In the genomic region with DNA sequence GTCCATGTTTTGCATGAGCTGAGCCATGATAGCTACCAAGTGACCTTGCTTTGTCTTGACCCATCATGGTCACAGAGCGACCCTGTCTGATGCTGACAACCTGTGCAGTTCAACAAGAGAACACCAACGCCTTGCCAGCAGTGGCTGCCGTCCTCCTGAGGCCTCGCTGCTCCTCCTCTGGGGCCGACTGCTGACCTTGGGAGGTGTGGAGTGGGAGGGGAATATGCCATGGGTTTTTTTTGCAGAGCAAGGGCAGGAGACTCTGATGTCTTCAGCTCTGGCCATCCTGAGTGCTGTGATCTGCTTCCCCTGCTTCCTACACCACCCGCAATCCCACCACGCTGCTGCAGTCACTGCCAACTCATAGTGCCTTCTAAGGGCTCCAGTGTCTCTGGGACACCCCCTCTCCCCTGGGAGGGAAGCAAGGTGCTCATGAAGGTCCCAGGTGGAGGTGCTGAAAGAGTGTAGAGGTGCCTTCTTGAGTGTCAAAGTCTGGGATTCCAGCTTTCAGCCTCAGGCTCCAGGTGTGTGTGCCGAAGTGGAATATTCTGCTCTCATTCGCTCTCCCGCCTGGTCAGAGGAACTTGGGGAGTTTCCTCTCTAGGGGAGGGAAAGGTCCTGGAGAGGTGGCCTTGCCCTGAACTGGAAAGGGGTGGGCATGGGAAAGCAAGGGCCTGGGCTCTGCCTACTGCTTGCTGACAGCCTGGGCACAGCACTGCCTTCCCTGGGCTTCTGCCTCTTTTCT, we compare ENCODE assay signal across 16 cellular contexts. TPM values are rescaled to one million over a fixed set of nuclear protein-coding genes. Genes with fewer than 3 reads are reported as not detected.
"Had no signal": no experiment of that assay in that cellular context is flagged by ENCODE, and none has a peak within 500 bp of the region (broad histone marks: within the 10 kb centered on the region; RNA-seq: fewer than 3 reads in every experiment).

No MANE protein-coding gene starts in this region.

RNA-seq across cellular contexts. Expression of a gene that starts 22.5 kb away (rescaled TPM):
- total RNA-seq: activated B cell treated with CpG ODN at 0.5 μM for 24 hours; activated CD8-positive, alpha-beta T cell treated with anti-CD3 and anti-CD28 coated beads for 36 hours; activated naive CD4-positive, alpha-beta T cell treated with anti-CD3 and anti-CD28 coated beads, Interleukin-2, amount 50 U/mL, for 72 hours; activated naive CD8-positive, alpha-beta T cell treated with anti-CD3 and anti-CD28 coated beads, Interleukin-2, amount 10 ng/mL, durations not matched to agents 7 days and 5 days; activated T-cell treated with anti-CD3 and anti-CD28 coated beads, Interleukin-2, amount 50 U/mL, for 72 hours; ascending aorta; breast epithelium; cardiac muscle cell; cerebellum; dermis blood vessel endothelial cell; endothelial cell of umbilical vein; fibroblast of lung; fibroblast of villous mesenchyme; gastroesophageal sphincter; glomerular endothelial cell; T-helper 17 cell had no signal
